ENCODE assay signal across 16 cellular contexts in the genomic region with DNA sequence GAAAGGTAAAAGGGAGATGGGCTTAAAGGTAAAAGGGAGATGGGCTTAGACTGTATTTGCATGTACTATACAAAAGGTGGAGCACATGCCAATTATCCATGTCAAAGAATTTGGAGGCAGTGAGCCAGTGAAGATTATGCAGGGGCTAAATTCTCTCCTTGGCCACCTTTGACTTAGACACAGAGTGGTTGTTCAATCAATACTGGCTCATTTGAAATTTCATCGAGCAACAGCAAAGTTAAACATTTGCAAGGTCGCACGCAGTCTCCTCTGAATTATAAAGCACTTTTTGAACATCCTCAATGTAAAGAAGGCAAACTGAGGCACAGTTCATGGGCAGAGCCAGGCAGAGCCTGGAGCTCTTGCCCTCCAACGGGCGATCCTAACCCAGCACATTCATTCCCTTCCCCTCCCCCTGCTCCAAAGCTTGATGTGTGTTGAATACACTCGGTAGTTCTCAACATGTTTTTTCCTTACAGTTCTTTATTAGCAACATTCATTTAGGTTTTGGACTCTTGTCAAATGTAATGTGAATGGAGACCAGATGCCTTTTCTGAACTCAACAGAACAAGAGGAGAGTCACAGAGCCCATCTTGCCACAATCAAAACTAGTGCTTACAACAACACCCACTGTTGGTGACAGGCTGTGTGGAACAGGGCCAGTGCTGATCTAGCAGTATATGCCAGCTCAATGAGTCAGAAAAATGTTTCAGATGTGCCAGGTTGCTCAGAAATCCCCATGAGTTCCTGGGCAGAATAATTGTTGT.
DNase-seq lines count a peak whose midpoint lies in the region; ATAC-seq and TF ChIP-seq lines count a peak whose summit lies in the region.
"Had no signal": no experiment of that assay in that cellular context is flagged by ENCODE, and none has a peak within 500 bp of the region (broad histone marks: within the 10 kb centered on the region; RNA-seq: fewer than 3 reads in every experiment).

No MANE protein-coding gene starts in this region.

- peaks cover 6% of the 10 kb centered on the region; the same call in 1 of the 2 replicates for H3K4me1 Mint-ChIP-seq in WTC11
- H3K4me1 Mint-ChIP-seq: activated naive CD8-positive, alpha-beta T cell treated with anti-CD3 and anti-CD28 coated beads, Interleukin-2, amount 10 ng/mL, durations not matched to agents 7 days and 5 days; IgD-negative memory B cell had no signal

- no peak for TF ChIP-seq CTCF in astrocyte of the cerebellum (IDR thresholded peaks at IDR 0.05; ENCODE audit: low read depth, low read length, missing control alignments)
- no peak for TF ChIP-seq CTCF in hepatocyte (IDR thresholded peaks at IDR 0.05; ENCODE audit: poor library complexity)
- TF ChIP-seq CTCF in WTC11 (IDR thresholded peaks at IDR 0.05), result no peak
- no peak for TF ChIP-seq CTCF in GM13977 (IDR thresholded peaks at IDR 0.05; ENCODE audit: extremely low read depth, insufficient read depth, missing control alignments)
- TF ChIP-seq CTCF in lower lobe of right lung (IDR thresholded peaks at IDR 0.05), result no peak

- H3K27ac Mint-ChIP-seq in WTC11, result no peak overlapping the region
- H3K27ac Mint-ChIP-seq: activated naive CD8-positive, alpha-beta T cell treated with anti-CD3 and anti-CD28 coated beads, Interleukin-2, amount 10 ng/mL, durations not matched to agents 7 days and 5 days; IgD-negative memory B cell had no signal

- no peaks in the 10 kb centered on the region for H3K79me2 ChIP-seq in hepatocyte

- H4K20me1 ChIP-seq in hepatocyte (ENCODE audit: insufficient read depth, poor library complexity, severe bottlenecking), result no peaks in the 10 kb centered on the region

- H3K36me3 Mint-ChIP-seq in WTC11, result no peaks in the 10 kb centered on the region
- H3K36me3 Mint-ChIP-seq: activated naive CD8-positive, alpha-beta T cell treated with anti-CD3 and anti-CD28 coated beads, Interleukin-2, amount 10 ng/mL, durations not matched to agents 7 days and 5 days; IgD-negative memory B cell had no signal

- H3K36me3 ChIP-seq in hepatocyte (replicated peaks; ENCODE audit: insufficient read depth, low read depth), result no peaks in the 10 kb centered on the region
- H3K36me3 ChIP-seq in lower lobe of right lung, result no peaks in the 10 kb centered on the region
- H3K36me3 ChIP-seq: tibial artery had no signal

- no peak overlapping the region for H2AFZ ChIP-seq in hepatocyte

- peak; percentile 56 for DNase-seq in DMS 273 (lab: John Stamatoyannopoulos, UW; ENCODE audit: unreplicated experiment)
- DNase-seq in DMS 273 treated with DMSO at 0.1 percent for 48 hours (lab: John Stamatoyannopoulos, UW), result no peak
- peak; percentile 9 for DNase-seq in astrocyte of the cerebellum (ENCODE audit: low read depth)
- DNase-seq in hepatocyte (ENCODE audit: low spot score), result peak; percentile 9
- peak; percentile 5 for DNase-seq in stromal cell of bone marrow (ENCODE audit: low read depth)
- no peak for DNase-seq in WTC11 (ENCODE audit: low spot score)
- DNase-seq in GM13977 (ENCODE audit: low spot score), result no peak
- no peak for DNase-seq in lower lobe of right lung
- DNase-seq: activated CD4-positive, alpha-beta T cell treated with anti-CD3 and anti-CD28 coated beads, Interleukin-2, amount 50 U/mL, for 4 hours; activated naive CD8-positive, alpha-beta T cell treated with anti-CD3 and anti-CD28 coated beads, Interleukin-2, amount 10 ng/mL, durations not matched to agents 7 days and 5 days; DMS79; erythroblast; tibial artery had no signal

- H3K27ac ChIP-seq in hepatocyte (no peak overlapping the region), lower lobe of right lung (no peak overlapping the region)
- H3K27ac ChIP-seq: 22Rv1, tibial artery had no signal

- H3K4me3 Mint-ChIP-seq in WTC11, result no peak overlapping the region
- H3K4me3 Mint-ChIP-seq: activated naive CD8-positive, alpha-beta T cell treated with anti-CD3 and anti-CD28 coated beads, Interleukin-2, amount 10 ng/mL, durations not matched to agents 7 days and 5 days; IgD-negative memory B cell had no signal

- CTCF ChIA-PET in WTC11 (lab: Charles Lee), result interaction anchor here (1.2 to 1.9 kb wide), 2 partner anchors 14 kb away, joined by 6 to 7 read pairs; no protein-coding TSS in a partner anchor

- H3K9me3 ChIP-seq in hepatocyte (ENCODE audit: low read depth) (no peaks in the 10 kb centered on the region), lower lobe of right lung (no peaks in the 10 kb centered on the region)
- H3K9me3 ChIP-seq: tibial artery had no signal

- no peak overlapping the region for H3K4me2 ChIP-seq in hepatocyte

- ATAC-seq in WTC11 (no peak), lower lobe of right lung (no peak)
- ATAC-seq: SK-N-SH treated with all-trans-retinoic acid at 6 μM for 48 hours had no signal

- H3K27me3 ChIP-seq in hepatocyte (no peaks in the 10 kb centered on the region), lower lobe of right lung (ENCODE audit: low read depth) (no peaks in the 10 kb centered on the region)
- H3K27me3 ChIP-seq: tibial artery had no signal

- POLR2A ChIA-PET in WTC11 (lab: Charles Lee), result no interaction called here

- H3K4me3 ChIP-seq in astrocyte of the cerebellum (ENCODE audit: low read depth, low read length) (no peak overlapping the region), hepatocyte (no peak overlapping the region), lower lobe of right lung (no peak overlapping the region)
- H3K4me3 ChIP-seq: tibial artery had no signal

- in situ Hi-C loops in astrocyte of the cerebellum (cut with HindIII; ENCODE audit: low sequenced_read_pairs), result no loop called here
- in situ Hi-C loops in GM13977 (cut with MboI; ENCODE audit: low pct_unique_long_range_greater_than_20kb, low sequenced_read_pairs, unreplicated experiment), result no loop called here

- H3K4me1 ChIP-seq in hepatocyte (ENCODE audit: insufficient read depth), result no peaks in the 10 kb centered on the region
- H3K4me1 ChIP-seq in lower lobe of right lung, result no peaks in the 10 kb centered on the region

- intact Hi-C loops in lower lobe of right lung (cut with DNase I), result no loop called here

- no peaks in the 10 kb centered on the region for H3K27me3 Mint-ChIP-seq in WTC11 (ENCODE audit: low read depth)
- H3K27me3 Mint-ChIP-seq: IgD-negative memory B cell had no signal

- no peaks in the 10 kb centered on the region for H3K9me3 Mint-ChIP-seq in WTC11
- H3K9me3 Mint-ChIP-seq: activated naive CD8-positive, alpha-beta T cell treated with anti-CD3 and anti-CD28 coated beads, Interleukin-2, amount 10 ng/mL, durations not matched to agents 7 days and 5 days; IgD-negative memory B cell had no signal

- H3K9me2 ChIP-seq in hepatocyte (replicated peaks; ENCODE audit: insufficient read depth), result no peaks in the 10 kb centered on the region

- WGBS in hepatocyte (ENCODE audit: low lambda C conversion rate, missing lambda C conversion rate), result 88% methylated on average over 6 of the region's 6 CpGs

TF ChIP-seq in WTC11, 78 proteins besides CTCF, POLR2A, EP300 and RAD21 (continues in another document):
- no peak for TF ChIP-seq IRF2 (CRISPR knock-in tag; IDR thresholded peaks at IDR 0.05; ENCODE audit: borderline replicate concordance, low read depth)
- TF ChIP-seq MYBL2 (CRISPR knock-in tag; IDR thresholded peaks at IDR 0.05), result no peak
- TF ChIP-seq NR1H2 (CRISPR knock-in tag; IDR thresholded peaks at IDR 0.05), result no peak
- no peak for TF ChIP-seq MLX (CRISPR knock-in tag; IDR thresholded peaks at IDR 0.05)
- no peak for TF ChIP-seq JAZF1 (CRISPR knock-in tag; IDR thresholded peaks at IDR 0.05)
- TF ChIP-seq FOXP1 (CRISPR knock-in tag; IDR thresholded peaks at IDR 0.05; ENCODE audit: borderline replicate concordance), result no peak
- TF ChIP-seq, protein P1, sequence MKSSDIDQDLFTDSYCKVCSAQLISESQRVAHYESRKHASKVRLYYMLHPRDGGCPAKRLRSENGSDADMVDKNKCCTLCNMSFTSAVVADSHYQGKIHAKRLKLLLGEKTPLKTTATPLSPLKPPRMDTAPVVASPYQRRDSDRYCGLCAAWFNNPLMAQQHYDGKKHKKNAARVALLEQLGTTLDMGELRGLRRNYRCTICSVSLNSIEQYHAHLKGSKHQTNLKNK (CRISPR knock-in tag; IDR thresholded peaks at IDR 0.05), result no peak
- TF ChIP-seq, protein P2, sequence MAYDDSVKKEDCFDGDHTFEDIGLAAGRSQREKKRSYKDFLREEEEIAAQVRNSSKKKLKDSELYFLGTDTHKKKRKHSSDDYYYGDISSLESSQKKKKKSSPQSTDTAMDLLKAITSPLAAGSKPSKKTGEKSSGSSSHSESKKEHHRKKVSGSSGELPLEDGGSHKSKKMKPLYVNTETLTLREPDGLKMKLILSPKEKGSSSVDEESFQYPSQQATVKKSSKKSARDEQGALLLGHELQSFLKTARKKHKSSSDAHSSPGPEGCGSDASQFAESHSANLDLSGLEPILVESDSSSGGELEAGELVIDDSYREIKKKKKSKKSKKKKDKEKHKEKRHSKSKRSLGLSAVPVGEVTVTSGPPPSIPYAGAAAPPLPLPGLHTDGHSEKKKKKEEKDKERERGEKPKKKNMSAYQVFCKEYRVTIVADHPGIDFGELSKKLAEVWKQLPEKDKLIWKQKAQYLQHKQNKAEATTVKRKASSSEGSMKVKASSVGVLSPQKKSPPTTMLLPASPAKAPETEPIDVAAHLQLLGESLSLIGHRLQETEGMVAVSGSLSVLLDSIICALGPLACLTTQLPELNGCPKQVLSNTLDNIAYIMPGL (CRISPR knock-in tag; IDR thresholded peaks at IDR 0.05), result no peak
- no peak for TF ChIP-seq TEAD1 (CRISPR knock-in tag; IDR thresholded peaks at IDR 0.05)
- TF ChIP-seq ZNF219 (CRISPR knock-in tag; IDR thresholded peaks at IDR 0.05; ENCODE audit: borderline replicate concordance), result no peak
- no peak for TF ChIP-seq PRRX2 (CRISPR knock-in tag; IDR thresholded peaks at IDR 0.05)
- TF ChIP-seq, protein P3, sequence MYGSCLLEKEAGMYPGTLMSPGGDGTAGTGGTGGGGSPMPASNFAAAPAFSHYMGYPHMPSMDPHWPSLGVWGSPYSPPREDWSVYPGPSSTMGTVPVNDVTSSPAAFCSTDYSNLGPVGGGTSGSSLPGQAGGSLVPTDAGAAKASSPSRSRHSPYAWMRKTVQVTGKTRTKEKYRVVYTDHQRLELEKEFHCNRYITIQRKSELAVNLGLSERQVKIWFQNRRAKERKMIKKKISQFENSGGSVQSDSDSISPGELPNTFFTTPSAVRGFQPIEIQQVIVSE (CRISPR knock-in tag; IDR thresholded peaks at IDR 0.05; ENCODE audit: borderline replicate concordance), result no peak
- no peak for TF ChIP-seq ZNF317 (CRISPR knock-in tag; IDR thresholded peaks at IDR 0.05; ENCODE audit: borderline replicate concordance, low read depth)
- no peak for TF ChIP-seq NR3C1 (CRISPR knock-in tag; conservative IDR thresholded peaks at IDR 0.05; ENCODE audit: low read depth)

Comparison
In these comparisons a context has a peak if more than half of its experiments do, and no peak if none do; other contexts are left out.
1. DNase-seq: peak in DMS 273 (single experiment), astrocyte of the cerebellum (single experiment), hepatocyte (single experiment) and stromal cell of bone marrow (single experiment); none in DMS 273 treated with DMSO at 0.1 percent for 48 hours (single experiment), WTC11 (single experiment), GM13977 (single experiment) and lower lobe of right lung (single experiment).